1 cellular context compared by ENCODE assay signal in the genomic region with DNA sequence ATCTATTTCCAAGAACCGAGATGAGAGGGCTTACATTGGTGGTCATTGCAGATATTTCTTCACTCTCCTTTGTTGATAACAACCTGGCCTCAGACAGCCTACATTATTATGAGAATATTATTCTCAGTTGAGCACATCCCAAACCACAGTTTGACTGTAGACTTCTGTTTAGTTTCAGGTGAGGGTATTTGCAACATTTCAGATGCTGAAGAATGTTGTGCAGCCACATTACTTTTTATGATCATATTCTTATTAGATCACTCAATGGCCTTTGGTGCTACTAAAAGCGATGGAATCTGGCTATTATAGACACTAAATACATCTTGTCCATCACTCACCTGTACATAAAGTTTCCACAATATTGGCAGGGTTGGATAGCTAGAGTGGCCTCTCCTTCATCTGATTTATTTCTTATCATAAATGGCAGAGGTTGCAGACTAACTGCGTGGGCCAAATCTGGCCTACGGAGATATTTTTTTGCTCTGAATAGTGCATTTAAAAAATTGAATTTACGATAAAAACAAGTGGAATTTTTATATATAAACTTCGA.
TF ChIP-seq lines count a peak whose summit lies in the region.

No MANE protein-coding gene starts in this region.

TF ChIP-seq in K562, 482 proteins besides CTCF, POLR2A, EP300 and RAD21:
- TF ChIP-seq, protein P1, sequence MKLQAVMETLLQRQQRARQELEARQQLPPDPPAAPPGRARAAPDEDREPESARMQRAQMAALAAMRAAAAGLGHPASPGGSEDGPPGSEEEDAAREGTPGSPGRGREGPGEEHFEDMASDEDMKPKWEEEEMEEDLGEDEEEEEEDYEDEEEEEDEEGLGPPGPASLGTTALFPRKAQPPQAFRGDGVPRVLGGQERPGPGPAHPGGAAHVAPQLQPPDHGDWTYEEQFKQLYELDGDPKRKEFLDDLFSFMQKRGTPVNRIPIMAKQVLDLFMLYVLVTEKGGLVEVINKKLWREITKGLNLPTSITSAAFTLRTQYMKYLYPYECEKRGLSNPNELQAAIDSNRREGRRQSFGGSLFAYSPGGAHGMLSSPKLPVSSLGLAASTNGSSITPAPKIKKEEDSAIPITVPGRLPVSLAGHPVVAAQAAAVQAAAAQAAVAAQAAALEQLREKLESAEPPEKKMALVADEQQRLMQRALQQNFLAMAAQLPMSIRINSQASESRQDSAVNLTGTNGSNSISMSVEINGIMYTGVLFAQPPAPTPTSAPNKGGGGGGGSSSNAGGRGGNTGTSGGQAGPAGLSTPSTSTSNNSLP (IDR thresholded peaks at IDR 0.05; ENCODE audit: borderline replicate concordance, low read depth, low read length): 0 out of 2 replicates have a peak, but pooled peaks have one; percentile 12
- TF ChIP-seq CREBBP (IDR thresholded peaks at IDR 0.05; ENCODE audit: low read depth, low read length) (no peak), HDAC1 (IDR thresholded peaks at IDR 0.05) (no peak), ZNF124 (CRISPR knock-in tag; IDR thresholded peaks at IDR 0.05) (no peak), SRSF1 (IDR thresholded peaks at IDR 0.05; ENCODE audit: low read depth, low read length) (no peak), POLR2AphosphoS2 (IDR thresholded peaks at IDR 0.05; ENCODE audit: low read length) (no peak), NCOA6 (IDR thresholded peaks at IDR 0.05) (no peak), CBX2 (IDR thresholded peaks at IDR 0.05; ENCODE audit: insufficient read depth, low read length, poor library complexity, severe bottlenecking) (no peak), TEAD4 (IDR thresholded peaks at IDR 0.05; ENCODE audit: low read length) (peak; percentile 50), TEAD4 (CRISPR knock-in tag; IDR thresholded peaks at IDR 0.05; ENCODE audit: borderline replicate concordance) (no peak), MTA1 (IDR thresholded peaks at IDR 0.05; ENCODE audit: borderline replicate concordance) (no peak), ATF7 (IDR thresholded peaks at IDR 0.05) (no peak), ELK1 (CRISPR knock-in tag; IDR thresholded peaks at IDR 0.05) (no peak), KLF16 (IDR thresholded peaks at IDR 0.05) (no peak), WHSC1 (IDR thresholded peaks at IDR 0.05; ENCODE audit: low read length) (no peak), IRF2 (CRISPR knock-in tag; IDR thresholded peaks at IDR 0.05) (no peak), BCL6 (CRISPR knock-in tag; IDR thresholded peaks at IDR 0.05) (no peak), IRF1 (CRISPR knock-in tag; IDR thresholded peaks at IDR 0.05; ENCODE audit: borderline replicate concordance) (no peak), NELFE (IDR thresholded peaks at IDR 0.05; ENCODE audit: insufficient read depth, insufficient read length) (no peak), ZNF766 (CRISPR knock-in tag; conservative IDR thresholded peaks at IDR 0.05) (no peak), POLR3G (IDR thresholded peaks at IDR 0.05; ENCODE audit: extremely low read depth, insufficient read length, insufficient replicate concordance) (no peak), RCOR1 (IDR thresholded peaks at IDR 0.05; ENCODE audit: borderline replicate concordance in 1 of 2, low read depth in 2 of 2, low read length in 2 of 2) (peak in 1 of 2 experiments; percentile 79; a peak in 2 of 4 replicates), NCOA2 (IDR thresholded peaks at IDR 0.05; ENCODE audit: partially characterized antibody in 2 of 2) (no peak), ZNF511 (CRISPR knock-in tag; IDR thresholded peaks at IDR 0.05) (no peak), HBP1 (CRISPR knock-in tag; IDR thresholded peaks at IDR 0.05) (no peak), TCF3 (CRISPR knock-in tag; IDR thresholded peaks at IDR 0.05) (no peak), BHLHE40 (IDR thresholded peaks at IDR 0.05; ENCODE audit: low read length) (no peak), GATAD2B (IDR thresholded peaks at IDR 0.05; ENCODE audit: borderline replicate concordance) (no peak), CHCHD3 (CRISPR knock-in tag; IDR thresholded peaks at IDR 0.05) (no peak), KDM1A (IDR thresholded peaks at IDR 0.05) (peak; percentile 67 to 77; a peak in 2 of 4 replicates), CBFA2T2 (conservative IDR thresholded peaks at IDR 0.05) (peak; percentile 34), STAT5A (IDR thresholded peaks at IDR 0.05; ENCODE audit: borderline replicate concordance, low read length) (no peak), ARID1B (IDR thresholded peaks at IDR 0.05) (no peak; the same call in 1 of the 2 replicates), HNRNPLL (IDR thresholded peaks at IDR 0.05; ENCODE audit: low read depth, low read length, poor library complexity, severe bottlenecking) (no peak), ZNF717 (CRISPR knock-in tag; IDR thresholded peaks at IDR 0.05) (no peak), RBM22 (IDR thresholded peaks at IDR 0.05; ENCODE audit: low read depth, low read length, poor library complexity, severe bottlenecking) (no peak), SAP30 (IDR thresholded peaks at IDR 0.05; ENCODE audit: borderline replicate concordance, insufficient read depth, low read depth, low read length, poor library complexity, severe bottlenecking) (no peak), SUPT5H (IDR thresholded peaks at IDR 0.05) (no peak), SRSF3 (IDR thresholded peaks at IDR 0.05; ENCODE audit: insufficient read depth, low read length) (no peak), DNMT1 (IDR thresholded peaks at IDR 0.05) (no peak), ELF1 (tag; IDR thresholded peaks at IDR 0.05) (no peak), LARP7 (IDR thresholded peaks at IDR 0.05) (no peak), BCLAF1 (IDR thresholded peaks at IDR 0.05; ENCODE audit: borderline replicate concordance in 1 of 2, control insufficient read depth in 1 of 2, low read depth in 2 of 2, low read length in 1 of 2) (no peak), CBX1 (IDR thresholded peaks at IDR 0.05; ENCODE audit: low read depth) (no peak), NCOR1 (IDR thresholded peaks at IDR 0.05) (0 out of 2 replicates have a peak, but pooled peaks have one; percentile 31), SETDB1 (IDR thresholded peaks at IDR 0.05; ENCODE audit: low read length) (no peak), BRD9 (IDR thresholded peaks at IDR 0.05; ENCODE audit: low read depth, partially characterized antibody) (no peak), RNF219 (CRISPR knock-in tag; IDR thresholded peaks at IDR 0.05) (no peak), CLOCK (CRISPR knock-in tag; IDR thresholded peaks at IDR 0.05; ENCODE audit: borderline replicate concordance) (no peak), MEF2D (tag; conservative IDR thresholded peaks at IDR 0.05; ENCODE audit: low read depth) (no peak), CBFA2T3 (IDR thresholded peaks at IDR 0.05) (peak; percentile 66), TAL1 (IDR thresholded peaks at IDR 0.05) (peak; percentile 30; the same call in 1 of the 2 replicates), SMARCA4 (IDR thresholded peaks at IDR 0.05) (no peak), ZNF140 (CRISPR knock-in tag; IDR thresholded peaks at IDR 0.05) (no peak), CXXC5 (CRISPR knock-in tag; IDR thresholded peaks at IDR 0.05) (peak; percentile 54), ZFP36 (IDR thresholded peaks at IDR 0.05; ENCODE audit: low read depth, low read length, partially characterized antibody) (no peak)
- TF ChIP-seq, protein P2, sequence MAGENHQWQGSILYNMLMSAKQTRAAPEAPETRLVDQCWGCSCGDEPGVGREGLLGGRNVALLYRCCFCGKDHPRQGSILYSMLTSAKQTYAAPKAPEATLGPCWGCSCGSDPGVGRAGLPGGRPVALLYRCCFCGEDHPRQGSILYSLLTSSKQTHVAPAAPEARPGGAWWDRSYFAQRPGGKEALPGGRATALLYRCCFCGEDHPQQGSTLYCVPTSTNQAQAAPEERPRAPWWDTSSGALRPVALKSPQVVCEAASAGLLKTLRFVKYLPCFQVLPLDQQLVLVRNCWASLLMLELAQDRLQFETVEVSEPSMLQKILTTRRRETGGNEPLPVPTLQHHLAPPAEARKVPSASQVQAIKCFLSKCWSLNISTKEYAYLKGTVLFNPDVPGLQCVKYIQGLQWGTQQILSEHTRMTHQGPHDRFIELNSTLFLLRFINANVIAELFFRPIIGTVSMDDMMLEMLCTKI (IDR thresholded peaks at IDR 0.05; ENCODE audit: partially characterized antibody): no peak
- TF ChIP-seq, protein P3, sequence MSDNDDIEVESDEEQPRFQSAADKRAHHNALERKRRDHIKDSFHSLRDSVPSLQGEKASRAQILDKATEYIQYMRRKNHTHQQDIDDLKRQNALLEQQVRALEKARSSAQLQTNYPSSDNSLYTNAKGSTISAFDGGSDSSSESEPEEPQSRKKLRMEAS (CRISPR knock-in tag; IDR thresholded peaks at IDR 0.05): no peak
